1 cellular context compared by ENCODE assay signal in the genomic region with DNA sequence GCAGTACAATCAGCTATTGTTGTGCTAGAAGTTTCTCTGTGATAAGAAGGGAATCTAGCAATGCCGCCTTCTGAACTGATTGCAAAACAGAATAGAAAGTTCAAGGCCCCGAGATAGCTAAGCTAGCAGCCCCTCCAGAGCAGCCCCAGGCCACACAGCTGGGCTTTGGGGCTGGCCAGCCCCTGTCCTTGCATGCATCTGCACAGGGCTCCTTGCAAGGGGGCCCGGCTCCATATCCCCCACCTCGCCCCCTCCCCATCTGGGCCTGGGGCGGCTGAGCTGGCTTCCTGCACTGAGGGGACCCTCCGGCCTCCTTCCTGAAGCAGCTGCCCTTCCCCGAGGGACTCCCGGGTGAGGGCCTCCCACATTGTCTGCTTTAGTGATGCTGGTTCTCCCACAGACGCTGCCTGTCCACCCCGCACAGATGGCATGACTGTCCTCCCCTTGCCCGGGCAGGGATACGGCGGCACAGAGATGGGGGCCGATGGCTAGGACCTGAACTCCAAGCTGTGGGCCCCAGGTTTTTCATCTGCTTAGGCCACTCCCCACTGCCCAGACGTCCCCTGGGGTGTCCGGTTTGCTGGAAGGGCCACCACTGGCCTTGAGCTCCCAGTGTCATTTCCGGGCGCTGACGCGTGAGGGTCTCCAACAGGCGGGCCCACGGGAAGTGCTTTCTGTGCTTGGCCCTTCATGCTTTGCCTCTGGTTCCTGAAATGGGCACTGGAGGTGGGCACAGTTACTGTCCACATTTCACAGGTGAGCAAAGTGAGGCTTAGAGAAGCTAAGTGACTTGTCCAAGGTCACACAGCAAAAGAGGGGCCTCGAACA.
A peak's percentile ranks its signal among the peaks of the same experiment; 100 is the strongest.
TF ChIP-seq lines count a peak whose summit lies in the region.

No MANE protein-coding gene starts in this region.

TF ChIP-seq in HepG2, 621 proteins besides CTCF, POLR2A, EP300 and RAD21 (continued from another document and continues in another):
- 0 out of 2 replicates have a peak, but pooled peaks have one; percentile 27 for TF ChIP-seq ZNF598 (CRISPR knock-in tag; IDR thresholded peaks at IDR 0.05; ENCODE audit: borderline replicate concordance)
- TF ChIP-seq PHF20 (CRISPR knock-in tag; IDR thresholded peaks at IDR 0.05), result no peak
- peak; percentile 88 for TF ChIP-seq NR2F2 (IDR thresholded peaks at IDR 0.05; ENCODE audit: borderline replicate concordance, low read depth)
- TF ChIP-seq, protein P1, sequence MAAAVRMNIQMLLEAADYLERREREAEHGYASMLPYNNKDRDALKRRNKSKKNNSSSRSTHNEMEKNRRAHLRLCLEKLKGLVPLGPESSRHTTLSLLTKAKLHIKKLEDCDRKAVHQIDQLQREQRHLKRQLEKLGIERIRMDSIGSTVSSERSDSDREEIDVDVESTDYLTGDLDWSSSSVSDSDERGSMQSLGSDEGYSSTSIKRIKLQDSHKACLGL (CRISPR knock-in tag; IDR thresholded peaks at IDR 0.05), result peak; percentile 58; the same call in 1 of the 2 replicates
- TF ChIP-seq SP4 (CRISPR knock-in tag; IDR thresholded peaks at IDR 0.05), result peak; percentile 31; the same call in 1 of the 2 replicates
- peak; percentile 71 for TF ChIP-seq MED8 (CRISPR knock-in tag; IDR thresholded peaks at IDR 0.05; ENCODE audit: insufficient replicate concordance)
- TF ChIP-seq ONECUT2 (CRISPR knock-in tag; IDR thresholded peaks at IDR 0.05), result no peak
- peak; percentile 69; the same call in 1 of the 2 replicates for TF ChIP-seq HOXA5 (CRISPR knock-in tag; IDR thresholded peaks at IDR 0.05)
- no peak for TF ChIP-seq MAFK (conservative IDR thresholded peaks at IDR 0.05 in 1 of 2, IDR thresholded peaks at IDR 0.05 in 1 of 2; ENCODE audit: low read length in 2 of 2)
- TF ChIP-seq NR3C1 (CRISPR knock-in tag; IDR thresholded peaks at IDR 0.05), result no peak
- TF ChIP-seq ZMYM4 (CRISPR knock-in tag; IDR thresholded peaks at IDR 0.05), result peak; percentile 54; the same call in 1 of the 2 replicates
- TF ChIP-seq ZNF672 (CRISPR knock-in tag; IDR thresholded peaks at IDR 0.05), result no peak
- TF ChIP-seq, protein P2, sequence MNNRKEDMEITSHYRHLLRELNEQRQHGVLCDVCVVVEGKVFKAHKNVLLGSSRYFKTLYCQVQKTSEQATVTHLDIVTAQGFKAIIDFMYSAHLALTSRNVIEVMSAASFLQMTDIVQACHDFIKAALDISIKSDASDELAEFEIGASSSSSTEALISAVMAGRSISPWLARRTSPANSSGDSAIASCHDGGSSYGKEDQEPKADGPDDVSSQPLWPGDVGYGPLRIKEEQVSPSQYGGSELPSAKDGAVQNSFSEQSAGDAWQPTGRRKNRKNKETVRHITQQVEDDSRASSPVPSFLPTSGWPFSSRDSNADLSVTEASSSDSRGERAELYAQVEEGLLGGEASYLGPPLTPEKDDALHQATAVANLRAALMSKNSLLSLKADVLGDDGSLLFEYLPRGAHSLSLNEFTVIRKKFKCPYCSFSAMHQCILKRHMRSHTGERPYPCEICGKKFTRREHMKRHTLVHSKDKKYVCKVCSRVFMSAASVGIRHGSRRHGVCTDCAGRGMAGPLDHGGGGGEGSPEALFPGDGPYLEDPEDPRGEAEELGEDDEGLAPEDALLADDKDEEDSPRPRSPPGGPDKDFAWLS (CRISPR knock-in tag; IDR thresholded peaks at IDR 0.05; ENCODE audit: borderline replicate concordance), result no peak
- TF ChIP-seq ZNF563 (CRISPR knock-in tag; IDR thresholded peaks at IDR 0.05), result no peak
- TF ChIP-seq IRF2 (CRISPR knock-in tag; IDR thresholded peaks at IDR 0.05), result peak; percentile 18; the same call in 1 of the 2 replicates
- TF ChIP-seq MED1 (CRISPR knock-in tag; IDR thresholded peaks at IDR 0.05), result peak; percentile 72
- TF ChIP-seq ARID3A (IDR thresholded peaks at IDR 0.05; ENCODE audit: low read depth, low read length), result 0 out of 2 replicates have a peak, but pooled peaks have one; percentile 34
- no peak for TF ChIP-seq SMARCE1 (IDR thresholded peaks at IDR 0.05; ENCODE audit: borderline replicate concordance)
- TF ChIP-seq ZNF441 (CRISPR knock-in tag; IDR thresholded peaks at IDR 0.05; ENCODE audit: borderline replicate concordance), result no peak
- TF ChIP-seq RARG (CRISPR knock-in tag; IDR thresholded peaks at IDR 0.05; ENCODE audit: low read depth), result no peak
- TF ChIP-seq REL (CRISPR knock-in tag; conservative IDR thresholded peaks at IDR 0.05), result 0 out of 2 replicates have a peak, but pooled peaks have one; percentile 1
- no peak for TF ChIP-seq ZNF530 (CRISPR knock-in tag; IDR thresholded peaks at IDR 0.05; ENCODE audit: low read depth)
- no peak for TF ChIP-seq ZSCAN22 (CRISPR knock-in tag; IDR thresholded peaks at IDR 0.05)
- peak; percentile 18; the same call in 1 of the 2 replicates for TF ChIP-seq ATF2 (CRISPR knock-in tag; IDR thresholded peaks at IDR 0.05)
- no peak; the same call in 1 of the 2 replicates for TF ChIP-seq HINFP (CRISPR knock-in tag; IDR thresholded peaks at IDR 0.05; ENCODE audit: low read depth)
- no peak for TF ChIP-seq CREBL2 (CRISPR knock-in tag; IDR thresholded peaks at IDR 0.05; ENCODE audit: borderline replicate concordance)
- no peak for TF ChIP-seq TEAD2 (CRISPR knock-in tag; IDR thresholded peaks at IDR 0.05)
- no peak for TF ChIP-seq GTF3A (CRISPR knock-in tag; conservative IDR thresholded peaks at IDR 0.05)
- TF ChIP-seq CBX1 (IDR thresholded peaks at IDR 0.05; ENCODE audit: low read depth), result no peak
- TF ChIP-seq, protein P3, sequence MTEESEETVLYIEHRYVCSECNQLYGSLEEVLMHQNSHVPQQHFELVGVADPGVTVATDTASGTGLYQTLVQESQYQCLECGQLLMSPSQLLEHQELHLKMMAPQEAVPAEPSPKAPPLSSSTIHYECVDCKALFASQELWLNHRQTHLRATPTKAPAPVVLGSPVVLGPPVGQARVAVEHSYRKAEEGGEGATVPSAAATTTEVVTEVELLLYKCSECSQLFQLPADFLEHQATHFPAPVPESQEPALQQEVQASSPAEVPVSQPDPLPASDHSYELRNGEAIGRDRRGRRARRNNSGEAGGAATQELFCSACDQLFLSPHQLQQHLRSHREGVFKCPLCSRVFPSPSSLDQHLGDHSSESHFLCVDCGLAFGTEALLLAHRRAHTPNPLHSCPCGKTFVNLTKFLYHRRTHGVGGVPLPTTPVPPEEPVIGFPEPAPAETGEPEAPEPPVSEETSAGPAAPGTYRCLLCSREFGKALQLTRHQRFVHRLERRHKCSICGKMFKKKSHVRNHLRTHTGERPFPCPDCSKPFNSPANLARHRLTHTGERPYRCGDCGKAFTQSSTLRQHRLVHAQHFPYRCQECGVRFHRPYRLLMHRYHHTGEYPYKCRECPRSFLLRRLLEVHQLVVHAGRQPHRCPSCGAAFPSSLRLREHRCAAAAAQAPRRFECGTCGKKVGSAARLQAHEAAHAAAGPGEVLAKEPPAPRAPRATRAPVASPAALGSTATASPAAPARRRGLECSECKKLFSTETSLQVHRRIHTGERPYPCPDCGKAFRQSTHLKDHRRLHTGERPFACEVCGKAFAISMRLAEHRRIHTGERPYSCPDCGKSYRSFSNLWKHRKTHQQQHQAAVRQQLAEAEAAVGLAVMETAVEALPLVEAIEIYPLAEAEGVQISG (CRISPR knock-in tag; IDR thresholded peaks at IDR 0.05), result peak; percentile 30; the same call in 1 of the 2 replicates
- TF ChIP-seq SCMH1 (CRISPR knock-in tag; IDR thresholded peaks at IDR 0.05; ENCODE audit: borderline replicate concordance), result no peak
- no peak for TF ChIP-seq ZZZ3 (CRISPR knock-in tag; IDR thresholded peaks at IDR 0.05; ENCODE audit: borderline replicate concordance)
- no peak for TF ChIP-seq SOX6 (IDR thresholded peaks at IDR 0.05)
- peak; percentile 100 for TF ChIP-seq SOX6 (CRISPR knock-in tag; IDR thresholded peaks at IDR 0.05)
- TF ChIP-seq HDAC2 (CRISPR knock-in tag; IDR thresholded peaks at IDR 0.05), result peak; percentile 74
- TF ChIP-seq RBAK (CRISPR knock-in tag; IDR thresholded peaks at IDR 0.05), result no peak
- TF ChIP-seq ZNF891 (CRISPR knock-in tag; IDR thresholded peaks at IDR 0.05), result no peak; the same call in 1 of the 2 replicates
- TF ChIP-seq, protein P4, sequence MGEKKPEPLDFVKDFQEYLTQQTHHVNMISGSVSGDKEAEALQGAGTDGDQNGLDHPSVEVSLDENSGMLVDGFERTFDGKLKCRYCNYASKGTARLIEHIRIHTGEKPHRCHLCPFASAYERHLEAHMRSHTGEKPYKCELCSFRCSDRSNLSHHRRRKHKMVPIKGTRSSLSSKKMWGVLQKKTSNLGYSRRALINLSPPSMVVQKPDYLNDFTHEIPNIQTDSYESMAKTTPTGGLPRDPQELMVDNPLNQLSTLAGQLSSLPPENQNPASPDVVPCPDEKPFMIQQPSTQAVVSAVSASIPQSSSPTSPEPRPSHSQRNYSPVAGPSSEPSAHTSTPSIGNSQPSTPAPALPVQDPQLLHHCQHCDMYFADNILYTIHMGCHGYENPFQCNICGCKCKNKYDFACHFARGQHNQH (CRISPR knock-in tag; IDR thresholded peaks at IDR 0.05), result no peak; the same call in 1 of the 2 replicates
- TF ChIP-seq ZBTB1 (CRISPR knock-in tag; IDR thresholded peaks at IDR 0.05; ENCODE audit: borderline replicate concordance), result no peak
- TF ChIP-seq ZNF343 (CRISPR knock-in tag; IDR thresholded peaks at IDR 0.05), result no peak
- TF ChIP-seq, protein P5, sequence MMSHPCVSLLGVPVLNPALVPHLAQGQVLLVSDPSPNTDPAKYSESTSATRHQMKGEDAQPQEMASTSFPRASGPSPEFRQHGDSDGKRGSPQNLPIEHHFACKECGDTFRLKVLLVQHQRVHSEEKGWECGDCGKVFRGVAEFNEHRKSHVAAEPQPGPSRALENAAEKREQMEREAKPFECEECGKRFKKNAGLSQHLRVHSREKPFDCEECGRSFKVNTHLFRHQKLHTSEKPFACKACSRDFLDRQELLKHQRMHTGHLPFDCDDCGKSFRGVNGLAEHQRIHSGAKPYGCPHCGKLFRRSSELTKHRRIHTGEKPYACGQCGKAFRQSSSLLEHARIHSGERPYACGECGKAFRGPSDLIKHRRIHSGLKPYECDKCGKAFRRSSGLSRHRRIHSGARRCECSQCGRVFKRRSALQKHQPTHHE (CRISPR knock-in tag; IDR thresholded peaks at IDR 0.05; ENCODE audit: borderline replicate concordance), result no peak
- TF ChIP-seq SAP130 (CRISPR knock-in tag; IDR thresholded peaks at IDR 0.05; ENCODE audit: low read depth), result peak; percentile 60
- no peak for TF ChIP-seq E2F1 (CRISPR knock-in tag; IDR thresholded peaks at IDR 0.05)
- TF ChIP-seq, protein P6, sequence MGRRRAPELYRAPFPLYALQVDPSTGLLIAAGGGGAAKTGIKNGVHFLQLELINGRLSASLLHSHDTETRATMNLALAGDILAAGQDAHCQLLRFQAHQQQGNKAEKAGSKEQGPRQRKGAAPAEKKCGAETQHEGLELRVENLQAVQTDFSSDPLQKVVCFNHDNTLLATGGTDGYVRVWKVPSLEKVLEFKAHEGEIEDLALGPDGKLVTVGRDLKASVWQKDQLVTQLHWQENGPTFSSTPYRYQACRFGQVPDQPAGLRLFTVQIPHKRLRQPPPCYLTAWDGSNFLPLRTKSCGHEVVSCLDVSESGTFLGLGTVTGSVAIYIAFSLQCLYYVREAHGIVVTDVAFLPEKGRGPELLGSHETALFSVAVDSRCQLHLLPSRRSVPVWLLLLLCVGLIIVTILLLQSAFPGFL (CRISPR knock-in tag; IDR thresholded peaks at IDR 0.05), result no peak
- TF ChIP-seq SIX1 (CRISPR knock-in tag; IDR thresholded peaks at IDR 0.05; ENCODE audit: borderline replicate concordance), result peak; percentile 44; the same call in 1 of the 2 replicates
- TF ChIP-seq NCOA1 (CRISPR knock-in tag; IDR thresholded peaks at IDR 0.05), result no peak
- TF ChIP-seq ZNF501 (CRISPR knock-in tag; IDR thresholded peaks at IDR 0.05), result peak; percentile 48; the same call in 1 of the 2 replicates
- TF ChIP-seq ZNF317 (CRISPR knock-in tag; IDR thresholded peaks at IDR 0.05), result peak; percentile 61; the same call in 1 of the 2 replicates
- no peak for TF ChIP-seq WIZ (CRISPR knock-in tag; IDR thresholded peaks at IDR 0.05)
- no peak for TF ChIP-seq ZNF33B (CRISPR knock-in tag; IDR thresholded peaks at IDR 0.05)
- TF ChIP-seq SPEN (CRISPR knock-in tag; IDR thresholded peaks at IDR 0.05; ENCODE audit: low read depth), result no peak
